ENCODE assay signal across 15 cellular contexts in the genomic region with DNA sequence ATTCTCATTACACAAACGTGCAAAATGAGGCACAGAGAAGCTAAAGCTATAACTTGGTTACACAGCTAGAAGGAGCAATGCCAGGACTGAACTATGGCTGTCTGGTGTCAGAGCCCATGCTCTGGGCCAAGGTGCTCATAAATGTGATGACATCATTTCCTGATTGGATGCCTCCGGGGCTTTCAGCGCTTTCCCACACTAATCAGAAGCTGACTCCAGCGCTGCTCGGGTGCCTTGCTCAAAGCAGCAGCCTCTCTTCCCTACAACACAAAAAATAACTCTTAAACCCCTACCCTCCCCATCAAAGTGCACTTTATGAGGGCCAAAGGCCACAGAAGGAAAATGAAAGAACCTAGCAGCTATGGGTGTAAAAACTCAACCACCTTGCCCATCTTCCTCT.
DNase-seq lines count a peak whose midpoint lies in the region; ATAC-seq and TF ChIP-seq lines count a peak whose summit lies in the region.
"Had no signal": no experiment of that assay in that cellular context is flagged by ENCODE, and none has a peak within 500 bp of the region (broad histone marks: within the 10 kb centered on the region; RNA-seq: fewer than 3 reads in every experiment).

No MANE protein-coding gene starts in this region.

- H3K9me3 ChIP-seq in RWPE2 (ENCODE audit: severe bottlenecking) (no peaks in the 10 kb centered on the region), suprapubic skin (no peaks in the 10 kb centered on the region)

- POLR2A ChIA-PET in activated CD4-positive, alpha-beta memory T cell treated with anti-CD3 and anti-CD28 coated beads for 36 hours (lab: Charles Lee): no interaction called here
- POLR2A ChIA-PET in activated CD4-positive, alpha-beta memory T cell treated with anti-CD3 and anti-CD28 coated beads, Interleukin-2, amount 10 ng/mL, durations not matched to agents 7 days and 5 days (lab: Charles Lee): interaction anchor here (0.9 kb wide), 1 partner anchor 38 kb away, joined by 4 read pairs; no protein-coding TSS in a partner anchor

- no peak for TF ChIP-seq POLR2A in suprapubic skin (IDR thresholded peaks at IDR 0.05)

- no peaks in the 10 kb centered on the region for H3K27me3 ChIP-seq in RWPE2 (ENCODE audit: insufficient read depth, poor library complexity, severe bottlenecking)
- no peaks in the 10 kb centered on the region for H3K27me3 ChIP-seq in suprapubic skin

- H3K36me3 ChIP-seq in RWPE2 (ENCODE audit: low read depth) (peaks cover 18% of the 10 kb centered on the region), suprapubic skin (no peaks in the 10 kb centered on the region)

- H3K27ac ChIP-seq in RWPE2 (ENCODE audit: poor library complexity, severe bottlenecking) (peak overlapping the region; percentile 3), suprapubic skin (peak overlapping the region; percentile 20)

- peak; percentile 91 for ATAC-seq in RWPE2 (ENCODE audit: low read depth)
- no peak for ATAC-seq in GM18868 (IDR thresholded peaks at IDR 0.05; ENCODE audit: unreplicated experiment)
- ATAC-seq: effector memory CD8-positive, alpha-beta T cell; GM23338 had no signal

- no peaks in the 10 kb centered on the region for H3K27me3 Mint-ChIP-seq in activated CD4-positive, alpha-beta memory T cell treated with anti-CD3 and anti-CD28 coated beads for 36 hours
- H3K27me3 Mint-ChIP-seq in activated CD4-positive, alpha-beta memory T cell treated with anti-CD3 and anti-CD28 coated beads, Interleukin-2, amount 10 ng/mL, durations not matched to agents 7 days and 5 days: no peaks in the 10 kb centered on the region
- H3K27me3 Mint-ChIP-seq: effector memory CD8-positive, alpha-beta T cell had no signal

- CTCF ChIA-PET in activated CD4-positive, alpha-beta memory T cell treated with anti-CD3 and anti-CD28 coated beads for 36 hours (lab: Charles Lee): interaction anchor here (0.6 to 1.4 kb wide), 3 partner anchors 38 to 180 kb away, joined by 3 to 4 read pairs (median 3); no protein-coding TSS in a partner anchor
- CTCF ChIA-PET in activated CD4-positive, alpha-beta memory T cell treated with anti-CD3 and anti-CD28 coated beads, Interleukin-2, amount 10 ng/mL, durations not matched to agents 7 days and 5 days (lab: Charles Lee): interaction anchor here (0.8 to 1.0 kb wide), 3 partner anchors 12 to 180 kb away, joined by 3 to 4 read pairs (median 3); no protein-coding TSS in a partner anchor

- H3K9me3 Mint-ChIP-seq in activated CD4-positive, alpha-beta memory T cell treated with anti-CD3 and anti-CD28 coated beads for 36 hours: no peaks in the 10 kb centered on the region
- no peaks in the 10 kb centered on the region for H3K9me3 Mint-ChIP-seq in activated CD4-positive, alpha-beta memory T cell treated with anti-CD3 and anti-CD28 coated beads, Interleukin-2, amount 10 ng/mL, durations not matched to agents 7 days and 5 days
- H3K9me3 Mint-ChIP-seq: activated T-helper 1 cell treated with anti-CD3 and anti-CD28 coated beads, Interleukin-12 subunit alpha, Interleukin-12 subunit beta, Interleukin-2, Interleukin-4 antibody, amounts not matched to agents 30 ng/mL and 10 ng/mL and 1 ng/mL, durations not matched to agents 14 hours and 24 hours and 36 hours; effector memory CD8-positive, alpha-beta T cell; GM23338 had no signal

- peak; percentile 41 for DNase-seq in activated CD4-positive, alpha-beta memory T cell treated with anti-CD3 and anti-CD28 coated beads for 36 hours
- DNase-seq in activated CD4-positive, alpha-beta memory T cell treated with anti-CD3 and anti-CD28 coated beads, Interleukin-2, amount 10 ng/mL, durations not matched to agents 7 days and 5 days: no peak
- DNase-seq in RWPE2 (ENCODE audit: low spot score) (peak; percentile 56), fibroblast of the aortic adventitia (ENCODE audit: low read depth) (peak; percentile 80), suprapubic skin (ENCODE audit: low spot score in 2 of 2) (peak in 1 of 2 donors; percentile 62), head of caudate nucleus (no peak), NCI-H1694 treated with DMSO at 0.1 percent for 48 hours (lab: John Stamatoyannopoulos, UW) (no peak)
- DNase-seq: effector memory CD8-positive, alpha-beta T cell; NCI-H510A; T-helper 2 cell had no signal

- intact Hi-C loops in activated CD4-positive, alpha-beta memory T cell treated with anti-CD3 and anti-CD28 coated beads for 36 hours (cut with micrococcal nuclease): no loop called here
- intact Hi-C loops in head of caudate nucleus (cut with DNase I): no loop called here

- no peak for TF ChIP-seq EP300 in suprapubic skin (IDR thresholded peaks at IDR 0.05)

- H3K4me1 ChIP-seq in RWPE2 (ENCODE audit: insufficient read depth, poor library complexity, severe bottlenecking) (peaks cover 18% of the 10 kb centered on the region), suprapubic skin (peaks cover 35% of the 10 kb centered on the region)

- TF ChIP-seq CTCF in RWPE2 (IDR thresholded peaks at IDR 0.05; ENCODE audit: poor library complexity, severe bottlenecking) (no peak), fibroblast of the aortic adventitia (IDR thresholded peaks at IDR 0.05; ENCODE audit: insufficient read depth, low read length) (peak; percentile 21), suprapubic skin (IDR thresholded peaks at IDR 0.05) (no peak)

- no peak overlapping the region for H3K27ac Mint-ChIP-seq in activated CD4-positive, alpha-beta memory T cell treated with anti-CD3 and anti-CD28 coated beads for 36 hours
- H3K27ac Mint-ChIP-seq in activated CD4-positive, alpha-beta memory T cell treated with anti-CD3 and anti-CD28 coated beads, Interleukin-2, amount 10 ng/mL, durations not matched to agents 7 days and 5 days: no peak overlapping the region
- H3K27ac Mint-ChIP-seq: activated T-helper 1 cell treated with anti-CD3 and anti-CD28 coated beads, Interleukin-12 subunit alpha, Interleukin-12 subunit beta, Interleukin-2, Interleukin-4 antibody, amounts not matched to agents 30 ng/mL and 10 ng/mL and 1 ng/mL, durations not matched to agents 14 hours and 24 hours and 36 hours; GM23338 had no signal

- peaks cover 41% of the 10 kb centered on the region for H3K36me3 Mint-ChIP-seq in activated CD4-positive, alpha-beta memory T cell treated with anti-CD3 and anti-CD28 coated beads for 36 hours
- peaks cover 24% of the 10 kb centered on the region for H3K36me3 Mint-ChIP-seq in activated CD4-positive, alpha-beta memory T cell treated with anti-CD3 and anti-CD28 coated beads, Interleukin-2, amount 10 ng/mL, durations not matched to agents 7 days and 5 days (ENCODE audit: low read depth)

- 18% methylated on average over 5 of the region's 5 CpGs for WGBS in suprapubic skin

- no peak overlapping the region for H3K4me3 Mint-ChIP-seq in activated CD4-positive, alpha-beta memory T cell treated with anti-CD3 and anti-CD28 coated beads for 36 hours
- H3K4me3 Mint-ChIP-seq in activated CD4-positive, alpha-beta memory T cell treated with anti-CD3 and anti-CD28 coated beads, Interleukin-2, amount 10 ng/mL, durations not matched to agents 7 days and 5 days: no peak overlapping the region
- H3K4me3 Mint-ChIP-seq: activated T-helper 1 cell treated with anti-CD3 and anti-CD28 coated beads, Interleukin-12 subunit alpha, Interleukin-12 subunit beta, Interleukin-2, Interleukin-4 antibody, amounts not matched to agents 30 ng/mL and 10 ng/mL and 1 ng/mL, durations not matched to agents 14 hours and 24 hours and 36 hours; effector memory CD8-positive, alpha-beta T cell; GM23338 had no signal

- H3K4me3 ChIP-seq in RWPE2 (ENCODE audit: severe bottlenecking) (no peak overlapping the region), fibroblast of the aortic adventitia (ENCODE audit: low read depth, low read length) (no peak overlapping the region), suprapubic skin (no peak overlapping the region)
- H3K4me3 ChIP-seq: GM23338, lung, skin epidermis had no signal

- H3K4me1 Mint-ChIP-seq in activated CD4-positive, alpha-beta memory T cell treated with anti-CD3 and anti-CD28 coated beads for 36 hours (ENCODE audit: low read depth): peaks cover 26% of the 10 kb centered on the region
- H3K4me1 Mint-ChIP-seq in activated CD4-positive, alpha-beta memory T cell treated with anti-CD3 and anti-CD28 coated beads, Interleukin-2, amount 10 ng/mL, durations not matched to agents 7 days and 5 days: peaks cover 14% of the 10 kb centered on the region

Comparison
In these comparisons a context has a peak if more than half of its experiments do, and no peak if none do; other contexts are left out.
1. DNase-seq: peak in activated CD4-positive, alpha-beta memory T cell treated with anti-CD3 and anti-CD28 coated beads for 36 hours (single experiment), RWPE2 (single experiment) and fibroblast of the aortic adventitia (single experiment); none in activated CD4-positive, alpha-beta memory T cell treated with anti-CD3 and anti-CD28 coated beads, Interleukin-2, amount 10 ng/mL, durations not matched to agents 7 days and 5 days (single experiment), head of caudate nucleus (0 of 42) and NCI-H1694 treated with DMSO at 0.1 percent for 48 hours (single experiment).